In the genomic region with DNA sequence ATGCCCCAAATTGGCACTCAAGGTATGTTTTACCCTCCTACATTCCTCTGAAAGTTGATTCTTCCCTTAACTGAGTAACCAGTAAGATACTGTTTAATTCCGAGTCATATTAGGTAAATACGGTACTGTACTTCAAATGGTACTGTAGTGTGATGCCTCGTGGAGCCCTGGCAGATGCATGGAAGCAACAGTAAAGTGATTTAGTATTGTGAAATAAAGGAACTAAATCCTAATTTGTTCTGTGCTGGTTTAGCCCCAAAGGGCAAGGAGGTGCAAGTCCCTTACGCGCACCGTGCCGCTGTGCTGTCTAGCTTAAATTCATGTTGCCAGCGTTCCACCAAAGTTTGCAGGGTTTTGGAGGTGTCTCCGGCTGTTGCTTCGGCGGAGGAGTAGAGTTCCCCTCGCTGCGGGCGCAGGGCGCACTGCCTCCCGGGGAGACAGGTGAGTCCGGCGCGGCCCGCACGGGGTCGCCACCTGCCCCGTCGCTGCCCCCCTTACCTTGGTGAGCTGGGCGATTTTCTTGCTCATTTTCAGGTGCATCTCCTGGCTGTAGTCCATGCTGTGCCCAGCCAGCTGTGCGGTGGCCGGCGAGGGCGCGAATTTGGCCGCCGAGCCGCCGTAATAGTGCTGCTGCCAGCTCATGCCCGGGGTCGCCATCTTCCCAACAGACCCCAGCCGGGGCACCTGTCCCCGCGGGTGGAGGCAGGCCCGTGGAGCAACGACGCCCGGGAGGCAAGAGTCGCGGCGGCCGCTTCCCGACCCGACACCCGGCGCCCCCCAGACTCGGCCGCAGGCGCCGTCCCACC, we compare ENCODE assay signal across 8 cellular contexts. TPM values are rescaled to one million over a fixed set of nuclear protein-coding genes. Genes with fewer than 3 reads are reported as not detected.
DNase-seq lines count a peak whose midpoint lies in the region; ATAC-seq and TF ChIP-seq lines count a peak whose summit lies in the region.

No MANE protein-coding gene starts in this region.

- peak overlapping the region; percentile 64 to 89 (median 82) for H3K4me3 ChIP-seq in esophagus squamous epithelium
- peak overlapping the region; percentile 65 for H3K4me3 ChIP-seq in thymus (ENCODE audit: low read length)

- TF ChIP-seq CTCF in esophagus squamous epithelium (IDR thresholded peaks at IDR 0.05) (peak in 3 of 6 experiments; percentile 13 to 22 (median 21)), nephron (IDR thresholded peaks at IDR 0.05; ENCODE audit: unreplicated experiment in 3 of 3) (no peak)

- no peaks in the 10 kb centered on the region for H3K27me3 Mint-ChIP-seq in activated T-cell treated with anti-CD3 and anti-CD28 coated beads, Interleukin-2, amount 50 U/mL, for 4 hours (ENCODE audit: low read depth)
- peaks cover 31% of the 10 kb centered on the region for H3K27me3 Mint-ChIP-seq in nephron (ENCODE audit: low read depth)

- H3K4me1 Mint-ChIP-seq in activated T-cell treated with anti-CD3 and anti-CD28 coated beads, Interleukin-2, amount 50 U/mL, for 4 hours (ENCODE audit: low read depth), result peaks cover 47% of the 10 kb centered on the region
- H3K4me1 Mint-ChIP-seq in nephron, result peaks cover 14% of the 10 kb centered on the region

- H3K4me3 Mint-ChIP-seq in activated T-cell treated with anti-CD3 and anti-CD28 coated beads, Interleukin-2, amount 50 U/mL, for 4 hours, result peak overlapping the region; percentile 81
- peak overlapping the region; percentile 76 to 85 (median 77) for H3K4me3 Mint-ChIP-seq in nephron

- peaks cover 3 to 37% (median 5%) of the 10 kb centered on the region in 3 donors for H3K4me1 ChIP-seq in esophagus squamous epithelium
- no peaks in the 10 kb centered on the region for H3K4me1 ChIP-seq in thymus (ENCODE audit: control insufficient read depth, insufficient read depth, low read length)

- H3K36me3 Mint-ChIP-seq in activated T-cell treated with anti-CD3 and anti-CD28 coated beads, Interleukin-2, amount 50 U/mL, for 4 hours (ENCODE audit: insufficient read depth), result no peaks in the 10 kb centered on the region
- no peaks in the 10 kb centered on the region for H3K36me3 Mint-ChIP-seq in nephron (ENCODE audit: low read depth)

- H3K36me3 ChIP-seq in esophagus squamous epithelium (no peaks in the 10 kb centered on the region), thymus (ENCODE audit: control insufficient read depth, insufficient read depth) (no peaks in the 10 kb centered on the region)

- H3K27me3 ChIP-seq in esophagus squamous epithelium (peaks cover 0 to 5% (median 0%) of the 10 kb centered on the region in 4 donors), thymus (ENCODE audit: control insufficient read depth, insufficient read depth) (peaks cover 14% of the 10 kb centered on the region)

- H3K9me3 ChIP-seq in esophagus squamous epithelium (peaks cover 0 to 6% (median 5%) of the 10 kb centered on the region in 3 donors), thymus (ENCODE audit: control insufficient read depth) (peaks cover 7% of the 10 kb centered on the region)

- no peak overlapping the region for H3K27ac Mint-ChIP-seq in nephron

- H3K9me3 Mint-ChIP-seq in activated T-cell treated with anti-CD3 and anti-CD28 coated beads, Interleukin-2, amount 50 U/mL, for 4 hours, result peaks cover 5% of the 10 kb centered on the region
- peaks cover 6% of the 10 kb centered on the region for H3K9me3 Mint-ChIP-seq in nephron

- TF ChIP-seq POLR2A in esophagus squamous epithelium (IDR thresholded peaks at IDR 0.05), result no peak

- DNase-seq in NCI-H1092 treated with DMSO at 0.1 percent for 48 hours (lab: John Stamatoyannopoulos, UW), result peak; percentile 31
- DNase-seq in NCI-H1092 (lab: John Stamatoyannopoulos, UW), result no peak
- DNase-seq in NCI-H69 (lab: John Stamatoyannopoulos, UW), result peak; percentile 89
- DNase-seq in activated T-cell treated with anti-CD3 and anti-CD28 coated beads, Interleukin-2, amount 50 U/mL, for 4 hours, result peak; percentile 44
- no peak for DNase-seq in esophagus squamous epithelium (lab: John Stamatoyannopoulos, UW)

- peak overlapping the region; percentile 66 to 87 (median 80) for H3K27ac ChIP-seq in esophagus squamous epithelium
- peak overlapping the region; percentile 4 for H3K27ac ChIP-seq in thymus (ENCODE audit: low read depth)

- peak; percentile 46 for ATAC-seq in HG02943 (IDR thresholded peaks at IDR 0.05; ENCODE audit: low read depth, unreplicated experiment)
- peak; percentile 27 to 30 for ATAC-seq in activated T-cell treated with anti-CD3 and anti-CD28 coated beads, Interleukin-2, amount 50 U/mL, for 4 hours

- WGBS in esophagus squamous epithelium, 2 donors, result 3 to 6% methylated on average over 7 to 10 of the region's 55 CpGs
- 2% methylated on average over 55 of the region's 55 CpGs for WGBS in thymus

- intact Hi-C loops in esophagus squamous epithelium (cut with DNase I), result no loop called here

RNA-seq across cellular contexts. Expression of a gene that starts 0.6 kb away (rescaled TPM):
- total RNA-seq in activated T-cell treated with anti-CD3 and anti-CD28 coated beads, Interleukin-2, amount 50 U/mL, for 4 hours, result 10 to 100 TPM in 2 of 3 donors, 1 to 10 TPM in 1; 8.6 to 10.9 (median 10.4) TPM
- total RNA-seq in esophagus squamous epithelium, result 1 to 10 TPM in 2 of 4 donors, under 1 TPM in 2; 0.30 to 3.8 (median 1.1) TPM
- polyA plus RNA-seq in thymus, result 3.3 TPM

Comparison
In these comparisons a context has a peak if more than half of its experiments do, and no peak if none do; other contexts are left out.
1. DNase-seq: peak in NCI-H1092 treated with DMSO at 0.1 percent for 48 hours (single experiment), NCI-H69 (single experiment) and activated T-cell treated with anti-CD3 and anti-CD28 coated beads, Interleukin-2, amount 50 U/mL, for 4 hours (single experiment); none in NCI-H1092 (single experiment) and esophagus squamous epithelium (single experiment).